ENCODE assay signal across 22 cellular contexts in genomic region chr1:4690951-4691675, GRCh38. TPM values are rescaled to one million over a fixed set of nuclear protein-coding genes. Genes with fewer than 3 reads are reported as not detected.
DNase-seq lines count a peak whose midpoint lies in the region; ATAC-seq lines count a peak whose summit lies in the region.
"Had no signal": no experiment of that assay in that cellular context is flagged by ENCODE, and none has a peak within 500 bp of the region (broad histone marks: within the 10 kb centered on the region; RNA-seq: fewer than 3 reads in every experiment).

No MANE protein-coding gene starts in this region.

- peak; percentile 53 for DNase-seq in GM04504 (ENCODE audit: low read depth)
- DNase-seq in RPMI7951 (ENCODE audit: low read depth) = peak; percentile 77
- no peak for DNase-seq in HuH-7.5 (ENCODE audit: low spot score)
- DNase-seq in activated effector memory CD4-positive, alpha-beta T cell treated with anti-CD3 and anti-CD28 coated beads, Interleukin-2, amount 50 U/mL, for 16 hours = no peak
- DNase-seq: CD4-positive, alpha-beta memory T cell; cortex of kidney; endodermal cell; HCEC 1CT; natural killer cell; NCI-H510A treated with DMSO at 0.1 percent for 48 hours; NK-92 treated with Interleukin-12 subunit alpha and Interleukin-12 subunit beta, amount 100 ng/mL, for 24 hours; Peyer's patch; stimulated activated CD4-positive, alpha-beta T cell treated with anti-CD3 and anti-CD28 coated beads, Interleukin-4, amount 100 ng/mL, for 24 hours; stimulated activated naive CD4-positive, alpha-beta T cell treated with Interleukin-2 at 50 U/mL for 16 hours had no signal

- peak; percentile 48 for ATAC-seq in esophagus mucosa
- ATAC-seq in HG03520 (IDR thresholded peaks at IDR 0.05; ENCODE audit: unreplicated experiment) = no peak
- ATAC-seq: natural killer cell, right cardiac atrium had no signal

- peak overlapping the region; percentile 19 for H3K27ac ChIP-seq in temporal lobe (ENCODE audit: low read depth, low read length)
- H3K27ac ChIP-seq: parathyroid adenoma, Peyer's patch, thoracic aorta, vagina had no signal

RNA-seq across cellular contexts. Expression of gene AJAP1, which starts 36.7 kb away (rescaled TPM):
- 2.2 TPM in 2 replicates for total RNA-seq in RPMI7951 (2014; rRNA removed; shearing (Covaris generic))
- 0.44 TPM for total RNA-seq in esophagus mucosa
- 21.9 TPM for total RNA-seq in temporal lobe
- total RNA-seq: natural killer cell, SK-MEL-5 had no signal

Comparison
In these comparisons a context has a peak if more than half of its experiments do, and no peak if none do; other contexts are left out.
1. DNase-seq: peak in GM04504 (single experiment) and RPMI7951 (single experiment); none in HuH-7.5 (single experiment) and activated effector memory CD4-positive, alpha-beta T cell treated with anti-CD3 and anti-CD28 coated beads, Interleukin-2, amount 50 U/mL, for 16 hours (single experiment).